Comparison of ENCODE assay signal across 1 cellular context in genomic region chr21:44845418-44846200, GRCh38.
TF ChIP-seq lines count a peak whose summit lies in the region.

No MANE protein-coding gene starts in this region.

TF ChIP-seq in WTC11, 78 proteins besides CTCF, POLR2A, EP300 and RAD21 (continued from another document):
- TF ChIP-seq AR (CRISPR knock-in tag; IDR thresholded peaks at IDR 0.05) (no peak), KAT7 (CRISPR knock-in tag; IDR thresholded peaks at IDR 0.05; ENCODE audit: borderline replicate concordance) (no peak), ZBTB21 (CRISPR knock-in tag; IDR thresholded peaks at IDR 0.05; ENCODE audit: borderline replicate concordance) (no peak), PREB (CRISPR knock-in tag; IDR thresholded peaks at IDR 0.05; ENCODE audit: borderline replicate concordance) (no peak), TEAD4 (CRISPR knock-in tag; IDR thresholded peaks at IDR 0.05) (no peak), NR3C1 (CRISPR knock-in tag; conservative IDR thresholded peaks at IDR 0.05; ENCODE audit: low read depth) (no peak), ZNF138 (CRISPR knock-in tag; conservative IDR thresholded peaks at IDR 0.05) (no peak), GTF2I (CRISPR knock-in tag; conservative IDR thresholded peaks at IDR 0.05) (no peak), OVOL2 (CRISPR knock-in tag; IDR thresholded peaks at IDR 0.05; ENCODE audit: borderline replicate concordance) (no peak), TP53 (CRISPR knock-in tag; IDR thresholded peaks at IDR 0.05) (no peak), ZNF396 (CRISPR knock-in tag; IDR thresholded peaks at IDR 0.05; ENCODE audit: borderline replicate concordance) (0 out of 2 replicates have a peak, but pooled peaks have one; percentile 59), ZNF532 (CRISPR knock-in tag; IDR thresholded peaks at IDR 0.05; ENCODE audit: borderline replicate concordance) (no peak), MAX (CRISPR knock-in tag; IDR thresholded peaks at IDR 0.05) (0 out of 2 replicates have a peak, but pooled peaks have one; percentile 38), NFYB (CRISPR knock-in tag; conservative IDR thresholded peaks at IDR 0.05; ENCODE audit: low read depth) (no peak), IRF1 (CRISPR knock-in tag; IDR thresholded peaks at IDR 0.05) (no peak), ATF2 (CRISPR knock-in tag; IDR thresholded peaks at IDR 0.05; ENCODE audit: borderline replicate concordance, low read depth) (no peak), GABPB1 (CRISPR knock-in tag; IDR thresholded peaks at IDR 0.05) (no peak), ZNF317 (CRISPR knock-in tag; IDR thresholded peaks at IDR 0.05; ENCODE audit: borderline replicate concordance, low read depth) (no peak)
